ENCODE assay signal across 8 cellular contexts in genomic region chr2:125867908-125868307, GRCh38.
"Had no signal": no experiment of that assay in that cellular context is flagged by ENCODE, and none has a peak within 500 bp of the region (broad histone marks: within the 10 kb centered on the region; RNA-seq: fewer than 3 reads in every experiment).

No MANE protein-coding gene starts in this region.

- FAIRE-seq: HTR-8/SVneo, K562 had no signal

- H3K4me3 ChIP-seq: K562 had no signal

- ATAC-seq: K562 had no signal

- H3K27ac ChIP-seq: HL-60, KMS-11 had no signal

- H3K9ac ChIP-seq: KMS-11 had no signal

- DNase-seq: IMR-90, KBM-7, KG1 had no signal

- H3K4me2 ChIP-seq: KMS-11 had no signal

- H3K27ac Mint-ChIP-seq: IgD-negative memory B cell had no signal

- H3K36me3 Mint-ChIP-seq: IgD-negative memory B cell had no signal
